27 cellular contexts compared by ENCODE assay signal in the genomic region with DNA sequence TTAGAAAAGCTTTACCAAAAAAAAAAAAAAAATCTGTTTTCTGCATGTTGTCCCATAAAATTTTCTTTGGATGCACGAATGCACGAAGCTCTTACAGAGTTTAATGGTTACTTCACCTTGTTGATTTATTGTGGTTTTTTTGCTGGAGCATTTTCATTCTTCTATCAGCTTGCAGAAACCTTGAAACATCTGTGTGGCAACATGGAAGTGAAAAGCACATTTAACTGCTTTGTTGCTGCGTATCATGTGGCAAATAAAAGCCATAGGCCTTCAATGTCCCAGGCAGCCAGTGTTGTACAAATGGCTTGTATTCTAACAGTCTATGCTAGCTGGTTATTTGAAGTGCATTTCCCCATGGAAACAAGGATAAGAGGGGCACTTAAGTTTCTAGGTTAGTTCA. TPM values are rescaled to one million over a fixed set of nuclear protein-coding genes. Genes with fewer than 3 reads are reported as not detected.
A peak's percentile ranks its signal among the peaks of the same experiment; 100 is the strongest.
DNase-seq lines count a peak whose midpoint lies in the region; ATAC-seq, FAIRE-seq and TF ChIP-seq lines count a peak whose summit lies in the region.
"Had no signal": no experiment of that assay in that cellular context is flagged by ENCODE, and none has a peak within 500 bp of the region (broad histone marks: within the 10 kb centered on the region; RNA-seq: fewer than 3 reads in every experiment).

No MANE protein-coding gene starts in this region.

- H3K27ac Mint-ChIP-seq in activated naive CD8-positive, alpha-beta T cell treated with anti-CD3 and anti-CD28 coated beads for 36 hours, result no peak overlapping the region
- H3K27ac Mint-ChIP-seq: immature natural killer cell, naive B cell had no signal

- FAIRE-seq in GM12891 (lab: Jason Lieb, UNC), result peak; percentile 5
- FAIRE-seq: frontal cortex, small intestine had no signal

- H3K4me1 Mint-ChIP-seq in activated naive CD8-positive, alpha-beta T cell treated with anti-CD3 and anti-CD28 coated beads for 36 hours, result peaks cover 9% of the 10 kb centered on the region
- H3K4me1 Mint-ChIP-seq: immature natural killer cell, naive B cell had no signal

- no peak for TF ChIP-seq POLR2A in GM12891 (IDR thresholded peaks at IDR 0.05; ENCODE audit: low read depth, low read length)

- peaks cover 2% of the 10 kb centered on the region for H3K9me3 Mint-ChIP-seq in activated naive CD8-positive, alpha-beta T cell treated with anti-CD3 and anti-CD28 coated beads for 36 hours
- H3K9me3 Mint-ChIP-seq: immature natural killer cell had no signal

- no peak overlapping the region for H3K4me3 Mint-ChIP-seq in activated naive CD8-positive, alpha-beta T cell treated with anti-CD3 and anti-CD28 coated beads for 36 hours
- H3K4me3 Mint-ChIP-seq: immature natural killer cell had no signal

- no peaks in the 10 kb centered on the region for H3K36me3 ChIP-seq in BJ (ENCODE audit: control insufficient read depth, insufficient read depth, low read length)
- H3K36me3 ChIP-seq: BLaER1 treated with 17β-estradiol and CSF1 and Interleukin-3, amounts not matched to agents 10 nM and 100 nM; SJSA1 had no signal

- no peaks in the 10 kb centered on the region for H3K36me3 Mint-ChIP-seq in activated naive CD8-positive, alpha-beta T cell treated with anti-CD3 and anti-CD28 coated beads for 36 hours

- H3K27me3 ChIP-seq in BJ (ENCODE audit: control insufficient read depth, insufficient read depth, low read length), result no peaks in the 10 kb centered on the region
- H3K27me3 ChIP-seq: BLaER1 treated with 17β-estradiol and CSF1 and Interleukin-3, amounts not matched to agents 10 nM and 100 nM; SJSA1 had no signal

- no peak overlapping the region for H3K4me3 ChIP-seq in BJ (ENCODE audit: low read depth, low read length)
- H3K4me3 ChIP-seq: BLaER1 treated with 17β-estradiol and CSF1 and Interleukin-3, amounts not matched to agents 10 nM and 100 nM; SJSA1 had no signal

- TF ChIP-seq CTCF in BJ (IDR thresholded peaks at IDR 0.05; ENCODE audit: insufficient read depth, low read depth, low read length), result no peak

- DNase-seq in BJ (ENCODE audit: low read depth), result peak; percentile 81
- no peak for DNase-seq in GM12891 (ENCODE audit: insufficient read length, low spot score)
- DNase-seq in NCI-H187 treated with DMSO at 0.1 percent for 48 hours (lab: John Stamatoyannopoulos, UW), result peak; percentile 82
- DNase-seq in fibroblast of peridontal ligament (ENCODE audit: extremely low read depth), result peak; percentile 15
- DNase-seq in activated naive CD8-positive, alpha-beta T cell treated with anti-CD3 and anti-CD28 coated beads for 36 hours, result no peak
- DNase-seq in NCI-H524 (lab: John Stamatoyannopoulos, UW), result no peak
- no peak for DNase-seq in HCEC 1CT
- DNase-seq: activated CD4-positive, alpha-beta T cell treated with anti-CD3 and anti-CD28 coated beads for 1 hour; activated CD8-positive, alpha-beta memory T cell treated with anti-CD3 and anti-CD28 coated beads for 24 hours; activated gamma-delta T cell treated with Interleukin-2 at 50 U/mL for 16 hours; activated T-cell treated with anti-CD3 and anti-CD28 coated beads, Interleukin-2, amount 50 U/mL, for 1 hour; COR-L47; effector CD4-positive, alpha-beta T cell; hippocampal formation; immature natural killer cell; KG1; naive B cell; NCI-H1694 treated with DMSO at 0.1 percent for 48 hours; NCI-H510A treated with DMSO at 0.1 percent for 48 hours; retina; small intestine; stimulated activated CD4-positive, alpha-beta T cell treated with anti-CD3 and anti-CD28 coated beads, Interleukin-2, amount 100 ng/mL, for 24 hours had no signal

- POLR2A ChIA-PET in BJ (lab: Charles Lee), result no interaction called here

- no peaks in the 10 kb centered on the region for H3K27me3 Mint-ChIP-seq in activated naive CD8-positive, alpha-beta T cell treated with anti-CD3 and anti-CD28 coated beads for 36 hours

- ATAC-seq in HG02759 (IDR thresholded peaks at IDR 0.05; ENCODE audit: unreplicated experiment), result no peak
- ATAC-seq: left lobe of liver had no signal

- CTCF ChIA-PET in BJ (lab: Yijun Ruan, JAX), result interaction anchor here (0.6 kb wide), 1 partner anchor 20 kb away, joined by 3 read pairs; no protein-coding TSS in a partner anchor

TF ChIP-seq in GM12891, 5 proteins besides CTCF, POLR2A, EP300 and RAD21:
- TF ChIP-seq SPI1 (IDR thresholded peaks at IDR 0.05; ENCODE audit: low read depth, low read length) (peak; percentile 4; the same call in 1 of the 2 replicates), PAX5 (IDR thresholded peaks at IDR 0.05; ENCODE audit: insufficient read depth, low read length, severe bottlenecking) (no peak)
TF ChIP-seq in GM12891: peak in this region for 1.

RNA-seq across cellular contexts. Expression of gene RASGRF2, which starts 42.6 kb away (rescaled TPM):
- polyA plus RNA-seq in BJ (2011; rRNA removed), result 0.85 and 1.3 TPM in 2 replicates
- polyA minus RNA-seq in BJ (2011; rRNA and poly(A)+ RNA removed), result 1.7 and 1.9 TPM in 2 replicates
- polyA plus RNA-seq in GM12891 (2012; ENCODE audit: low read depth, missing spikeins), result 0.09 TPM
- total RNA-seq in activated naive CD8-positive, alpha-beta T cell treated with anti-CD3 and anti-CD28 coated beads for 36 hours, result 10 to 100 TPM; 12.3 to 13.3 TPM

Comparison
In these comparisons a context has a peak if more than half of its experiments do, and no peak if none do; other contexts are left out.
1. DNase-seq: peak in BJ (single experiment), NCI-H187 treated with DMSO at 0.1 percent for 48 hours (single experiment) and fibroblast of peridontal ligament (single experiment); none in GM12891 (single experiment), activated naive CD8-positive, alpha-beta T cell treated with anti-CD3 and anti-CD28 coated beads for 36 hours (single experiment), NCI-H524 (0 of 2) and HCEC 1CT (single experiment).